In genomic region chr1:179230721-179231120, GRCh38 we compare ENCODE assay signal across 11 cellular contexts. TPM values are rescaled to one million over a fixed set of nuclear protein-coding genes. Genes with fewer than 3 reads are reported as not detected.
DNase-seq lines count a peak whose midpoint lies in the region; ATAC-seq and TF ChIP-seq lines count a peak whose summit lies in the region.
"Had no signal": no experiment of that assay in that cellular context is flagged by ENCODE, and none has a peak within 500 bp of the region (broad histone marks: within the 10 kb centered on the region; RNA-seq: fewer than 3 reads in every experiment).

No MANE protein-coding gene starts in this region.

- peaks cover 4% of the 10 kb centered on the region for H3K36me3 Mint-ChIP-seq in T-helper 1 cell treated with Interleukin-12 subunit alpha and Interleukin-12 subunit beta and Interleukin-4 antibody, amounts not matched to agents 30 μg/mL and 1 μg/mL, for 36 hours (ENCODE audit: low read depth)

- DNase-seq in T-helper 1 cell (no peak), OCI-LY7 (ENCODE audit: low spot score) (no peak), dermis blood vessel endothelial cell (peak; percentile 13), SIG-M5 treated with dmso at 0.1 percent for 504 hours (lab: John Stamatoyannopoulos, UW; ENCODE audit: unreplicated experiment) (no peak), SIG-M5 (lab: John Stamatoyannopoulos, UW) (no peak)
- DNase-seq: NCI-H187 treated with DMSO at 0.1 percent for 48 hours; stimulated activated naive B cell treated with anti-CD40 and anti-IgM and Interleukin-4, amounts not matched to agents 10 μg/mL and 1 μg/mL and 100 μg/mL, for 72 hours; WERI-Rb-1 had no signal

- peaks cover 9% of the 10 kb centered on the region for H3K27me3 Mint-ChIP-seq in T-helper 1 cell treated with Interleukin-12 subunit alpha and Interleukin-12 subunit beta and Interleukin-4 antibody, amounts not matched to agents 30 μg/mL and 1 μg/mL, for 36 hours (ENCODE audit: low read depth)
- H3K27me3 Mint-ChIP-seq: stimulated activated naive B cell treated with anti-CD40 and anti-IgM and Interleukin-4, amounts not matched to agents 10 μg/mL and 1 μg/mL and 100 μg/mL, for 72 hours had no signal

- H3K79me2 ChIP-seq in OCI-LY7 (ENCODE audit: insufficient read depth, low read depth, low read length) (peaks cover 25% of the 10 kb centered on the region), parathyroid adenoma (peaks cover 2% of the 10 kb centered on the region)

- H3K27ac ChIP-seq in OCI-LY7 (ENCODE audit: low read depth, low read length, poor library complexity, severe bottlenecking) (no peak overlapping the region), parathyroid adenoma (no peak overlapping the region)

- H3K4me1 ChIP-seq in OCI-LY7 (ENCODE audit: insufficient read depth, low read length, poor library complexity, severe bottlenecking) (peaks cover 20% of the 10 kb centered on the region), parathyroid adenoma (peaks cover 3% of the 10 kb centered on the region)

- no peak for ATAC-seq in GM18498 (IDR thresholded peaks at IDR 0.05; ENCODE audit: unreplicated experiment)
- ATAC-seq: stimulated activated naive B cell treated with anti-CD40 and anti-IgM and Interleukin-4, amounts not matched to agents 10 μg/mL and 1 μg/mL and 100 μg/mL, for 72 hours had no signal

- H3K9ac ChIP-seq in parathyroid adenoma, result no peak overlapping the region

- TF ChIP-seq CTCF in OCI-LY7 (conservative IDR thresholded peaks at IDR 0.05; ENCODE audit: low read length) (no peak), parathyroid adenoma (IDR thresholded peaks at IDR 0.05) (no peak)

- CTCF ChIA-PET in OCI-LY7 (lab: Charles Lee; ENCODE audit: unreplicated experiment), result no interaction called here

- peak overlapping the region; percentile 88 for H3K4me3 Mint-ChIP-seq in T-helper 1 cell treated with Interleukin-12 subunit alpha and Interleukin-12 subunit beta and Interleukin-4 antibody, amounts not matched to agents 30 μg/mL and 1 μg/mL, for 36 hours

- no peaks in the 10 kb centered on the region for H3K9me3 ChIP-seq in OCI-LY7 (ENCODE audit: low read length)
- no peaks in the 10 kb centered on the region for H3K9me3 ChIP-seq in parathyroid adenoma (ENCODE audit: control insufficient read depth, low read length)

- no TSS peak for BruUV-seq in OCI-LY7 (replicated peaks; lab: Mats Ljungman, UMichigan)

- no peaks in the 10 kb centered on the region for H3K9me2 ChIP-seq in OCI-LY7 (ENCODE audit: insufficient read depth, low read length)

- H3K9me3 Mint-ChIP-seq in T-helper 1 cell treated with Interleukin-12 subunit alpha and Interleukin-12 subunit beta and Interleukin-4 antibody, amounts not matched to agents 30 μg/mL and 1 μg/mL, for 36 hours, result no peaks in the 10 kb centered on the region
- H3K9me3 Mint-ChIP-seq: stimulated activated naive B cell treated with anti-CD40 and anti-IgM and Interleukin-4, amounts not matched to agents 10 μg/mL and 1 μg/mL and 100 μg/mL, for 72 hours had no signal

- H2AFZ ChIP-seq in OCI-LY7 (ENCODE audit: low read length) (peak overlapping the region; percentile 99), parathyroid adenoma (peak overlapping the region; percentile 89)

- no peak overlapping the region for H3K27ac Mint-ChIP-seq in T-helper 1 cell treated with Interleukin-12 subunit alpha and Interleukin-12 subunit beta and Interleukin-4 antibody, amounts not matched to agents 30 μg/mL and 1 μg/mL, for 36 hours

- H3K4me1 Mint-ChIP-seq in T-helper 1 cell treated with Interleukin-12 subunit alpha and Interleukin-12 subunit beta and Interleukin-4 antibody, amounts not matched to agents 30 μg/mL and 1 μg/mL, for 36 hours (ENCODE audit: low read depth), result peaks cover 27% of the 10 kb centered on the region

- H3K4me2 ChIP-seq in OCI-LY7 (ENCODE audit: low read length) (peak overlapping the region; percentile 93), parathyroid adenoma (ENCODE audit: low read length) (no peak overlapping the region)

- H4K20me1 ChIP-seq in OCI-LY7 (ENCODE audit: insufficient read depth, low read length), result no peaks in the 10 kb centered on the region

- peak overlapping the region; percentile 93 for H3K4me3 ChIP-seq in OCI-LY7 (ENCODE audit: low read depth, low read length, poor library complexity, severe bottlenecking)
- H3K4me3 ChIP-seq in parathyroid adenoma (ENCODE audit: low read depth, low read length), result no peak overlapping the region

- H3K36me3 ChIP-seq in OCI-LY7 (ENCODE audit: insufficient read depth, low read length) (peaks cover 6% of the 10 kb centered on the region; the same call in 1 of the 2 replicates), parathyroid adenoma (ENCODE audit: control insufficient read depth, insufficient read depth, low read length) (no peaks in the 10 kb centered on the region)

- H3K27me3 ChIP-seq in parathyroid adenoma (ENCODE audit: control insufficient read depth, insufficient read depth, low read length), result no peaks in the 10 kb centered on the region

- POLR2A ChIA-PET in OCI-LY7 (lab: Charles Lee), result no interaction called here

- intact Hi-C loops in OCI-LY7 (cut with micrococcal nuclease; ENCODE audit: unreplicated experiment), result loop anchor here (5.0 kb wide), 1 partner anchor 62 kb away; the partner anchor contains the start of gene SOAT1

RNA-seq across cellular contexts. Expression of gene ABL2, which starts 1.2 kb away (rescaled TPM):
- total RNA-seq in OCI-LY7 (2014; rRNA removed; shearing (Covaris generic)), result 7.3 and 7.9 TPM in 2 replicates
- 14.2 and 14.9 TPM in 2 replicates for total RNA-seq in OCI-LY7 (2022)
- total RNA-seq in dermis blood vessel endothelial cell, result 77.1 and 80.7 TPM in 2 replicates
